10 cellular contexts compared by ENCODE assay signal in the genomic region with DNA sequence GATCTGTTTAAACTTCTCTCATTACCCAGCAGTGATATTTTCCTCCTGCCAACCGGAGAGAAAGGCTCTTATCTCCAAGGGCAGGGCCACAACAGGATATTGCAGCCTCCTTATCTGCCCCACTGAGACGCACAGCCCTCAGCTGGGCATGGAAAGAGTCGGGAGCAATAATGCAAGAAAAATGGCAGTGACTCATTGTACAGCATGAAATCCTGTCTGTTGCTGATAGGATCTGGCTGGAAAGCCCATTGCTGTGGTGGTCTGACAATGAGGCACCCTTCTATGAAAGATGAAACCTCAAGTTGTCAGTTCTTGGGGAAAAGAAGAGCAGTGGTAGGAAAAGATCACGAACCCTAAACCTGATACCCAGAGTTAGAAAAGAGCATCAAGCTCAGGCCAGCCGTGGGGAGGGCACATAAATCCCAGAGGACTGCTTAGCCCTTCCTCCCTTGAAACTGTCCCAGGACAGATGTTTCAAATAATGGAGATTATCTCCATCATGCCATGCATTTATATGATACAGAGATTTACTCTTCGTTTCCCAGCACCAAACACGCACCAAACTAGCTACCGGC.
DNase-seq lines count a peak whose midpoint lies in the region; ATAC-seq, FAIRE-seq and TF ChIP-seq lines count a peak whose summit lies in the region.
"Had no signal": no experiment of that assay in that cellular context is flagged by ENCODE, and none has a peak within 500 bp of the region (broad histone marks: within the 10 kb centered on the region; RNA-seq: fewer than 3 reads in every experiment).

No MANE protein-coding gene starts in this region.

- ATAC-seq in GM19023 (IDR thresholded peaks at IDR 0.05; ENCODE audit: unreplicated experiment) = no peak
- no peak for ATAC-seq in GM21528 (IDR thresholded peaks at IDR 0.05; ENCODE audit: low FRiP score, unreplicated experiment)

- H3K27ac Mint-ChIP-seq in nephron progenitor cell = peak overlapping the region; percentile 88

- DNase-seq in ELR (ENCODE audit: low read depth) (peak; percentile 4), RCC 7860 (ENCODE audit: low spot score) (peak; percentile 34), erythroblast (lab: John Stamatoyannopoulos, UW) (peak; percentile 58 to 78), nephron progenitor cell (no peak), Ammon's horn (ENCODE audit: low spot score) (no peak), glomerular visceral epithelial cell (ENCODE audit: extremely low spot score) (no peak)

- no peak for FAIRE-seq in RCC 7860 (lab: Jason Lieb, UNC)
- FAIRE-seq: H1, keratinocyte had no signal

- no peak for TF ChIP-seq CTCF in nephron progenitor cell (IDR thresholded peaks at IDR 0.05)

- peaks cover 5% of the 10 kb centered on the region for H3K36me3 Mint-ChIP-seq in nephron progenitor cell (ENCODE audit: low read depth)

- peaks cover 17% of the 10 kb centered on the region for H3K27me3 Mint-ChIP-seq in nephron progenitor cell (ENCODE audit: low read depth, poor library complexity)

- peak; percentile 50 for TF ChIP-seq POLR2A in erythroblast (IDR thresholded peaks at IDR 0.05; ENCODE audit: low read length)

- H3K4me1 Mint-ChIP-seq in nephron progenitor cell = peaks cover 23% of the 10 kb centered on the region

- H3K4me3 Mint-ChIP-seq in nephron progenitor cell = no peak overlapping the region

- peaks cover 8% of the 10 kb centered on the region for H3K9me3 Mint-ChIP-seq in nephron progenitor cell

Comparison
In these comparisons a context has a peak if more than half of its experiments do, and no peak if none do; other contexts are left out.
1. DNase-seq: peak in ELR (single experiment), RCC 7860 (single experiment) and erythroblast (2 of 2); none in nephron progenitor cell (single experiment), Ammon's horn (single experiment) and glomerular visceral epithelial cell (single experiment).